Comparison of ENCODE assay signal across 1 cellular context in genomic region chr1:58546520-58547308, GRCh38.
TF ChIP-seq lines count a peak whose summit lies in the region.

Gene OMA1, minus strand, starts transcription at chr1:58546726. Its CDS starts 7,432 bp downstream, at chr1:58539294.

TF ChIP-seq in HepG2, 621 proteins besides CTCF, POLR2A, EP300 and RAD21 (continued from another document and continues in another):
- TF ChIP-seq, protein P1, sequence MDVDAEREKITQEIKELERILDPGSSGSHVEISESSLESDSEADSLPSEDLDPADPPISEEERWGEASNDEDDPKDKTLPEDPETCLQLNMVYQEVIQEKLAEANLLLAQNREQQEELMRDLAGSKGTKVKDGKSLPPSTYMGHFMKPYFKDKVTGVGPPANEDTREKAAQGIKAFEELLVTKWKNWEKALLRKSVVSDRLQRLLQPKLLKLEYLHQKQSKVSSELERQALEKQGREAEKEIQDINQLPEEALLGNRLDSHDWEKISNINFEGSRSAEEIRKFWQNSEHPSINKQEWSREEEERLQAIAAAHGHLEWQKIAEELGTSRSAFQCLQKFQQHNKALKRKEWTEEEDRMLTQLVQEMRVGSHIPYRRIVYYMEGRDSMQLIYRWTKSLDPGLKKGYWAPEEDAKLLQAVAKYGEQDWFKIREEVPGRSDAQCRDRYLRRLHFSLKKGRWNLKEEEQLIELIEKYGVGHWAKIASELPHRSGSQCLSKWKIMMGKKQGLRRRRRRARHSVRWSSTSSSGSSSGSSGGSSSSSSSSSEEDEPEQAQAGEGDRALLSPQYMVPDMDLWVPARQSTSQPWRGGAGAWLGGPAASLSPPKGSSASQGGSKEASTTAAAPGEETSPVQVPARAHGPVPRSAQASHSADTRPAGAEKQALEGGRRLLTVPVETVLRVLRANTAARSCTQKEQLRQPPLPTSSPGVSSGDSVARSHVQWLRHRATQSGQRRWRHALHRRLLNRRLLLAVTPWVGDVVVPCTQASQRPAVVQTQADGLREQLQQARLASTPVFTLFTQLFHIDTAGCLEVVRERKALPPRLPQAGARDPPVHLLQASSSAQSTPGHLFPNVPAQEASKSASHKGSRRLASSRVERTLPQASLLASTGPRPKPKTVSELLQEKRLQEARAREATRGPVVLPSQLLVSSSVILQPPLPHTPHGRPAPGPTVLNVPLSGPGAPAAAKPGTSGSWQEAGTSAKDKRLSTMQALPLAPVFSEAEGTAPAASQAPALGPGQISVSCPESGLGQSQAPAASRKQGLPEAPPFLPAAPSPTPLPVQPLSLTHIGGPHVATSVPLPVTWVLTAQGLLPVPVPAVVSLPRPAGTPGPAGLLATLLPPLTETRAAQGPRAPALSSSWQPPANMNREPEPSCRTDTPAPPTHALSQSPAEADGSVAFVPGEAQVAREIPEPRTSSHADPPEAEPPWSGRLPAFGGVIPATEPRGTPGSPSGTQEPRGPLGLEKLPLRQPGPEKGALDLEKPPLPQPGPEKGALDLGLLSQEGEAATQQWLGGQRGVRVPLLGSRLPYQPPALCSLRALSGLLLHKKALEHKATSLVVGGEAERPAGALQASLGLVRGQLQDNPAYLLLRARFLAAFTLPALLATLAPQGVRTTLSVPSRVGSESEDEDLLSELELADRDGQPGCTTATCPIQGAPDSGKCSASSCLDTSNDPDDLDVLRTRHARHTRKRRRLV (CRISPR knock-in tag; IDR thresholded peaks at IDR 0.05) = no peak
- TF ChIP-seq ERF (CRISPR knock-in tag; IDR thresholded peaks at IDR 0.05) (peak; percentile 43; the same call in 1 of the 2 replicates), SMAD3 (CRISPR knock-in tag; IDR thresholded peaks at IDR 0.05) (no peak), ZNF207 (IDR thresholded peaks at IDR 0.05; ENCODE audit: borderline replicate concordance) (no peak), ZNF619 (CRISPR knock-in tag; IDR thresholded peaks at IDR 0.05) (peak; percentile 44; the same call in 1 of the 2 replicates), ISX (CRISPR knock-in tag; conservative IDR thresholded peaks at IDR 0.05) (no peak), ZNF674 (CRISPR knock-in tag; IDR thresholded peaks at IDR 0.05; ENCODE audit: low read depth) (no peak), ZMYM2 (CRISPR knock-in tag; IDR thresholded peaks at IDR 0.05) (no peak), ZNF101 (CRISPR knock-in tag; IDR thresholded peaks at IDR 0.05; ENCODE audit: borderline replicate concordance, low read depth) (no peak), TAF15 (IDR thresholded peaks at IDR 0.05; ENCODE audit: low read depth, low read length, poor library complexity, severe bottlenecking) (no peak), ZNF280B (CRISPR knock-in tag; IDR thresholded peaks at IDR 0.05; ENCODE audit: borderline replicate concordance) (no peak), IKZF5 (CRISPR knock-in tag; IDR thresholded peaks at IDR 0.05) (0 out of 2 replicates have a peak, but pooled peaks have one; percentile 11), ZFP41 (CRISPR knock-in tag; IDR thresholded peaks at IDR 0.05; ENCODE audit: borderline replicate concordance) (no peak), ZSCAN31 (CRISPR knock-in tag; IDR thresholded peaks at IDR 0.05; ENCODE audit: low read depth) (no peak), TMF1 (CRISPR knock-in tag; IDR thresholded peaks at IDR 0.05; ENCODE audit: low read depth) (no peak), REPIN1 (CRISPR knock-in tag; IDR thresholded peaks at IDR 0.05; ENCODE audit: borderline replicate concordance, low read depth) (peak; percentile 78; the same call in 1 of the 2 replicates), ZNF281 (CRISPR knock-in tag; IDR thresholded peaks at IDR 0.05; ENCODE audit: borderline replicate concordance) (no peak), SRSF1 (optimal IDR thresholded peaks at IDR 0.05; ENCODE audit: low read depth, low read length) (peak; percentile 30), ZNF264 (CRISPR knock-in tag; IDR thresholded peaks at IDR 0.05) (peak; percentile 66; the same call in 1 of the 2 replicates), ATRX (CRISPR knock-in tag; IDR thresholded peaks at IDR 0.05; ENCODE audit: borderline replicate concordance) (no peak), MED8 (CRISPR knock-in tag; IDR thresholded peaks at IDR 0.05; ENCODE audit: insufficient replicate concordance) (no peak), ZFP37 (CRISPR knock-in tag; IDR thresholded peaks at IDR 0.05; ENCODE audit: borderline replicate concordance) (no peak), ZFAT (CRISPR knock-in tag; conservative IDR thresholded peaks at IDR 0.05) (no peak), ZFP62 (CRISPR knock-in tag; IDR thresholded peaks at IDR 0.05) (no peak), GRHL1 (CRISPR knock-in tag; conservative IDR thresholded peaks at IDR 0.05) (no peak), MAF1 (CRISPR knock-in tag; IDR thresholded peaks at IDR 0.05; ENCODE audit: borderline replicate concordance) (0 out of 2 replicates have a peak, but pooled peaks have one; percentile 35), EEA1 (CRISPR knock-in tag; IDR thresholded peaks at IDR 0.05; ENCODE audit: borderline replicate concordance) (no peak), ZFP36L1 (CRISPR knock-in tag; IDR thresholded peaks at IDR 0.05) (no peak), SIX1 (CRISPR knock-in tag; IDR thresholded peaks at IDR 0.05; ENCODE audit: borderline replicate concordance) (no peak), ZBTB39 (CRISPR knock-in tag; IDR thresholded peaks at IDR 0.05) (no peak; the same call in 1 of the 2 replicates), KDM4B (CRISPR knock-in tag; IDR thresholded peaks at IDR 0.05) (no peak), ZNF543 (CRISPR knock-in tag; IDR thresholded peaks at IDR 0.05) (no peak), SOX5 (CRISPR knock-in tag; IDR thresholded peaks at IDR 0.05; ENCODE audit: borderline replicate concordance) (peak; percentile 33; the same call in 1 of the 2 replicates), SKI (IDR thresholded peaks at IDR 0.05; ENCODE audit: partially characterized antibody) (peak; percentile 62), GTF3A (CRISPR knock-in tag; conservative IDR thresholded peaks at IDR 0.05) (no peak), ZNF496 (CRISPR knock-in tag; IDR thresholded peaks at IDR 0.05; ENCODE audit: insufficient replicate concordance) (no peak), NRL (CRISPR knock-in tag; IDR thresholded peaks at IDR 0.05; ENCODE audit: borderline replicate concordance) (no peak), HNRNPK (IDR thresholded peaks at IDR 0.05; ENCODE audit: low read depth, low read length, poor library complexity, severe bottlenecking) (peak; percentile 93), ZBTB7B (CRISPR knock-in tag; IDR thresholded peaks at IDR 0.05) (0 out of 2 replicates have a peak, but pooled peaks have one; percentile 3), XRCC5 (optimal IDR thresholded peaks at IDR 0.05; ENCODE audit: low read length) (peak; percentile 85)
- TF ChIP-seq, protein P2, sequence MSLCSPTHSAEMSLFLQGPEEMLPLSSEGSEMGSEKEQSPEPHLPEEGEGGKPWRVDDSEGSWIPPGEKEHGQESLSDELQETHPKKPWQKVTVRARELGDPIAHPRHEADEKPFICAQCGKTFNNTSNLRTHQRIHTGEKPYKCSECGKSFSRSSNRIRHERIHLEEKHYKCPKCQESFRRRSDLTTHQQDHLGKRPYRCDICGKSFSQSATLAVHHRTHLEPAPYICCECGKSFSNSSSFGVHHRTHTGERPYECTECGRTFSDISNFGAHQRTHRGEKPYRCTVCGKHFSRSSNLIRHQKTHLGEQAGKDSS (CRISPR knock-in tag; IDR thresholded peaks at IDR 0.05; ENCODE audit: borderline replicate concordance, low read depth) = no peak; the same call in 1 of the 2 replicates
- TF ChIP-seq, protein P3, sequence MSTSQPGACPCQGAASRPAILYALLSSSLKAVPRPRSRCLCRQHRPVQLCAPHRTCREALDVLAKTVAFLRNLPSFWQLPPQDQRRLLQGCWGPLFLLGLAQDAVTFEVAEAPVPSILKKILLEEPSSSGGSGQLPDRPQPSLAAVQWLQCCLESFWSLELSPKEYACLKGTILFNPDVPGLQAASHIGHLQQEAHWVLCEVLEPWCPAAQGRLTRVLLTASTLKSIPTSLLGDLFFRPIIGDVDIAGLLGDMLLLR (CRISPR knock-in tag; IDR thresholded peaks at IDR 0.05) = no peak
